Comparison of ENCODE assay signal across 10 cellular contexts in the genomic region with DNA sequence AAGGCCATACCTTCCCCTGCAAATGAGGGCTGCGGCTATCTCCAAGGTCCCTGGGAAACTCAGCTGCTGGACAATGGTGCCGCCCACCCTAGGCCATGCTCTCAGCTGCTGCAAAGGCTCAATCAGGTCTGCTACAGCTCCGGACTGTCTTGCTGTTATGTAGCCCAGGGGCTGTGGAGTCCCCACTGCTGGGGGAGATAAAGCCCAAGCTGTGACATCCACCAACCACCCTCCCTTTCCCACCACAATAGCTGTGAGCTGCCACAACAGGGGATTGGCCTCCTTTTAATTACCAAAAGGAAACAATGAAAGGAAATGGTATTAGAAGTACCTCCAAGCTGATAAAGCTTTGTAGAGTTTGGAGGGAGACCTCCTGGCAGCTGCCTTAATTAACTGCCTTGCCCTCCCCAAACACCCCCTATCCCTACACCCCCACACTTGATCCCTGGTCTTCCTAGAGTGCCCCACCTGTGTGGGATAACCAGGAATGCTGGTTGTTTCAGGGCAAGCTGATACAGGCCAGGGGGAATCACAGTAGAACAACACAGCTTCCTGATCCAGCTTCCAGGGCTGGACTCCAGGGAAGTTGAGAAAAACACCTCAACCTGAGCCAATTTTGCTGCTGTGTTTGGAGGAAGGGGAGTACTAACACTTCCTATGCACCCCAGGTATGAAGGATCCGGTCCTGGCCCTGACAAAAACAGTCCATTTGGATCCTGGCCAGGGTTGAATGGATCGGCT. TPM values are rescaled to one million over a fixed set of nuclear protein-coding genes. Genes with fewer than 3 reads are reported as not detected.
DNase-seq lines count a peak whose midpoint lies in the region; ATAC-seq, FAIRE-seq and TF ChIP-seq lines count a peak whose summit lies in the region.
"Had no signal": no experiment of that assay in that cellular context is flagged by ENCODE, and none has a peak within 500 bp of the region (broad histone marks: within the 10 kb centered on the region; RNA-seq: fewer than 3 reads in every experiment).

A gene (minus strand): TSS at position 260 of the 741 bp plus-strand sequence. CDS start 1,474 bp downstream, outside the sequence.

- H3K4me3 ChIP-seq in astrocyte (ENCODE audit: insufficient read depth, low read depth, low read length) (no peak within 1 kb of the TSS), neural progenitor cell (peak within 1 kb of the TSS; percentile 17), transverse colon (no peak within 1 kb of the TSS)

- H3K27ac ChIP-seq in astrocyte (ENCODE audit: low read depth, low read length): no peak within 1 kb of the TSS
- H3K27ac ChIP-seq in neural progenitor cell: peak within 1 kb of the TSS; percentile 87
- H3K27ac ChIP-seq in transverse colon: peak within 1 kb of the TSS in 3 of 4 donors; percentile 14 to 42 (median 37)

- H3K4me2 ChIP-seq in astrocyte (ENCODE audit: low read length) (no peak within 1 kb of the TSS), neural progenitor cell (peak within 1 kb of the TSS; percentile 69)

- no peaks in the 10 kb centered on the region for H3K4me1 ChIP-seq in astrocyte (ENCODE audit: insufficient read depth, low read length)
- H3K4me1 ChIP-seq in neural progenitor cell: peaks cover 31% of the 10 kb centered on the region
- H3K4me1 ChIP-seq in transverse colon: no peaks in the 10 kb centered on the region

- intact Hi-C loops in Right ventricle myocardium inferior (cut with DNase I): loop anchor here (1.0 to 5.0 kb wide), 3 partner anchors 31 to 52 kb away; no protein-coding TSS in a partner anchor
- intact Hi-C loops in transverse colon (cut with DNase I; ENCODE audit: low total_unique reads): no loop called here

- H2AFZ ChIP-seq in astrocyte (ENCODE audit: low read depth, low read length) (no peak within 1 kb of the TSS), neural progenitor cell (replicated peaks) (peak within 1 kb of the TSS; percentile 73)

- peak within 1 kb of the TSS; percentile 53 for H3K27ac Mint-ChIP-seq in astrocyte (ENCODE audit: unreplicated experiment)
- peak within 1 kb of the TSS; percentile 74 for H3K27ac Mint-ChIP-seq in neural progenitor cell
- no peak within 1 kb of the TSS for H3K27ac Mint-ChIP-seq in T-helper 2 cell treated with Interferon-gamma antibody and Interleukin-4, amounts not matched to agents 5 μg/mL and 100 μg/mL, for 36 hours

- no peaks in the 10 kb centered on the region for H3K9me3 Mint-ChIP-seq in astrocyte (ENCODE audit: unreplicated experiment)
- no peaks in the 10 kb centered on the region for H3K9me3 Mint-ChIP-seq in neural progenitor cell
- H3K9me3 Mint-ChIP-seq in T-helper 2 cell treated with Interferon-gamma antibody and Interleukin-4, amounts not matched to agents 5 μg/mL and 100 μg/mL, for 36 hours: no peaks in the 10 kb centered on the region

- H3K27me3 Mint-ChIP-seq in astrocyte (ENCODE audit: low read depth, unreplicated experiment) (peaks cover 20% of the 10 kb centered on the region), neural progenitor cell (ENCODE audit: insufficient read depth, low read depth) (peaks cover 6% of the 10 kb centered on the region)
- peaks cover 2% of the 10 kb centered on the region for H3K27me3 Mint-ChIP-seq in T-helper 2 cell treated with Interferon-gamma antibody and Interleukin-4, amounts not matched to agents 5 μg/mL and 100 μg/mL, for 36 hours (ENCODE audit: low read depth)

- TF ChIP-seq CTCF in astrocyte (IDR thresholded peaks at IDR 0.05; ENCODE audit: insufficient read depth, low read depth, low read length) (no peak), neural progenitor cell (IDR thresholded peaks at IDR 0.05) (no peak), transverse colon (IDR thresholded peaks at IDR 0.05) (no peak)

- peaks cover 2% of the 10 kb centered on the region for H3K4me1 Mint-ChIP-seq in astrocyte (ENCODE audit: low read depth, unreplicated experiment)
- peaks cover 25% of the 10 kb centered on the region for H3K4me1 Mint-ChIP-seq in neural progenitor cell
- H3K4me1 Mint-ChIP-seq in T-helper 2 cell treated with Interferon-gamma antibody and Interleukin-4, amounts not matched to agents 5 μg/mL and 100 μg/mL, for 36 hours (ENCODE audit: low read depth): no peaks in the 10 kb centered on the region

- no peak for DNase-seq in astrocyte (ENCODE audit: low read depth)
- no peak for DNase-seq in Right ventricle myocardium inferior (ENCODE audit: missing footprints)
- DNase-seq in neural progenitor cell (ENCODE audit: low spot score): peak; percentile 75
- no peak for DNase-seq in transverse colon
- no peak for DNase-seq in T-helper 2 cell treated with Interferon-gamma antibody and Interleukin-4, amounts not matched to agents 5 μg/mL and 100 μg/mL, for 36 hours (ENCODE audit: low spot score)
- DNase-seq in NCI-H187 (lab: John Stamatoyannopoulos, UW): no peak
- DNase-seq: hypothalamus, NCI-H526 had no signal

- H3K27me3 ChIP-seq in astrocyte (ENCODE audit: insufficient read depth, low read length) (no peaks in the 10 kb centered on the region), neural progenitor cell (no peaks in the 10 kb centered on the region), transverse colon (no peaks in the 10 kb centered on the region)

- H3K36me3 ChIP-seq in astrocyte (ENCODE audit: insufficient read depth, low read length) (no peaks in the 10 kb centered on the region), neural progenitor cell (no peaks in the 10 kb centered on the region), transverse colon (no peaks in the 10 kb centered on the region)

- peak; percentile 12 for TF ChIP-seq POLR2A in transverse colon (IDR thresholded peaks at IDR 0.05)

- H3K4me3 Mint-ChIP-seq in astrocyte (ENCODE audit: unreplicated experiment) (no peak within 1 kb of the TSS), neural progenitor cell (peak within 1 kb of the TSS; percentile 52)
- H3K4me3 Mint-ChIP-seq in T-helper 2 cell treated with Interferon-gamma antibody and Interleukin-4, amounts not matched to agents 5 μg/mL and 100 μg/mL, for 36 hours: no peak within 1 kb of the TSS

- H3K79me2 ChIP-seq in astrocyte (ENCODE audit: insufficient read depth, low read length): no peaks in the 10 kb centered on the region
- H3K79me2 ChIP-seq in neural progenitor cell (ENCODE audit: low read depth): no peaks in the 10 kb centered on the region

- peaks cover 26% of the 10 kb centered on the region for H3F3A ChIP-seq in neural progenitor cell (ENCODE audit: low read depth)

- H3K9me3 ChIP-seq in astrocyte (ENCODE audit: insufficient read depth, low read depth, low read length): no peaks in the 10 kb centered on the region
- H3K9me3 ChIP-seq in neural progenitor cell (ENCODE audit: low read depth): no peaks in the 10 kb centered on the region
- H3K9me3 ChIP-seq in transverse colon: no peaks in the 10 kb centered on the region

- H3K36me3 Mint-ChIP-seq in astrocyte (ENCODE audit: low read depth, unreplicated experiment) (no peaks in the 10 kb centered on the region), neural progenitor cell (no peaks in the 10 kb centered on the region)
- no peaks in the 10 kb centered on the region for H3K36me3 Mint-ChIP-seq in T-helper 2 cell treated with Interferon-gamma antibody and Interleukin-4, amounts not matched to agents 5 μg/mL and 100 μg/mL, for 36 hours (ENCODE audit: low read depth)

- ATAC-seq in Right ventricle myocardium inferior (peak; percentile 42), HG02798 (IDR thresholded peaks at IDR 0.05; ENCODE audit: poor library complexity, unreplicated experiment) (no peak), HG03135 (IDR thresholded peaks at IDR 0.05; ENCODE audit: unreplicated experiment) (no peak)

- H4K20me1 ChIP-seq in astrocyte (ENCODE audit: insufficient read depth, low read length) (no peaks in the 10 kb centered on the region), neural progenitor cell (ENCODE audit: low read depth) (no peaks in the 10 kb centered on the region)

- in situ Hi-C loops in transverse colon (cut with MboI; ENCODE audit: low pct_ligation_motif_present in 1 of 4, low pct_unique_long_range_greater_than_20kb in 1 of 4, low sequenced_read_pairs in 3 of 4): no loop called here

- WGBS in transverse colon (ENCODE audit: low coverage in 1 of 2), 2 donors: 69% methylated on average over 5 of the region's 5 CpGs; no CpG with 5 or more reads in 1 of the 2 donors

- no peak within 1 kb of the TSS for H3K9ac ChIP-seq in astrocyte (ENCODE audit: low read length)
- no peak within 1 kb of the TSS for H3K9ac ChIP-seq in neural progenitor cell

- no peak for FAIRE-seq in astrocyte (lab: Jason Lieb, UNC)

- no peak for TF ChIP-seq EP300 in transverse colon (IDR thresholded peaks at IDR 0.05; ENCODE audit: low read depth)

RNA-seq across cellular contexts. Expression of the gene that starts here (rescaled TPM):
- total RNA-seq in astrocyte (0.23 and 0.82 TPM in 2 replicates), Right ventricle myocardium inferior (244 TPM), neural progenitor cell (ENCODE audit: low replicate concordance) (8.0 and 11.3 TPM in 2 replicates), transverse colon (10 to 100 TPM; 31.3 to 71.2 (median 51.5) TPM)
